In genomic region chr4:4677825-4678522, GRCh38 we compare ENCODE assay signal across 8 cellular contexts.
DNase-seq lines count a peak whose midpoint lies in the region; ATAC-seq, FAIRE-seq and TF ChIP-seq lines count a peak whose summit lies in the region.

No MANE protein-coding gene starts in this region.

- no peak overlapping the region for H4K8ac ChIP-seq in H1 (ENCODE audit: extremely low read depth, insufficient read depth, low read length)

- peak overlapping the region; percentile 50 to 64 for H3K4me2 ChIP-seq in H1 (ENCODE audit: insufficient read depth in 1 of 2, low read depth in 2 of 2, low read length in 2 of 2)

- H3K23ac ChIP-seq in H1 (ENCODE audit: insufficient read length) = no peak overlapping the region

- H2BK120ac ChIP-seq in H1 (replicated peaks; ENCODE audit: low read depth, low read length) = no peak overlapping the region

- TF ChIP-seq POLR2A in H1 (IDR thresholded peaks at IDR 0.05; ENCODE audit: control extremely low read depth in 1 of 2, low read depth in 2 of 2, low read length in 2 of 2) (no peak), sigmoid colon (IDR thresholded peaks at IDR 0.05) (no peak)

- TF ChIP-seq CTCF in H1 (IDR thresholded peaks at IDR 0.05; ENCODE audit: control extremely low read depth in 1 of 3, insufficient read depth in 1 of 3, low read depth in 1 of 3, low read length in 3 of 3) (peak; percentile 75 to 93 (median 80)), nephron progenitor cell (IDR thresholded peaks at IDR 0.05) (peak; percentile 94), sigmoid colon (IDR thresholded peaks at IDR 0.05) (peak in 1 of 4 experiments; percentile 20)

- peaks cover 0 to 9% (median 2%) of the 10 kb centered on the region in 4 experiments; a peak in 4 of 7 replicates for H3K27me3 ChIP-seq in H1 (replicated peaks in 1 of 4; ENCODE audit: control insufficient read depth in 3 of 4, extremely low read depth in 1 of 4, insufficient read depth in 3 of 4, low read length in 3 of 4)
- no peaks in the 10 kb centered on the region for H3K27me3 ChIP-seq in sigmoid colon

- no peak overlapping the region for H4K5ac ChIP-seq in H1 (ENCODE audit: insufficient read length, low read depth, low read length)

- H4K20me1 ChIP-seq in H1 (replicated peaks in 1 of 2; ENCODE audit: control insufficient read depth in 1 of 2, insufficient read depth in 2 of 2, low read length in 2 of 2) = peaks cover 0 to 4% of the 10 kb centered on the region in 2 experiments

- no peak for TF ChIP-seq EP300 in H1 (IDR thresholded peaks at IDR 0.05; ENCODE audit: borderline replicate concordance in 1 of 2, low read depth in 2 of 2, low read length in 2 of 2)
- TF ChIP-seq EP300 in sigmoid colon (IDR thresholded peaks at IDR 0.05) = no peak

- no peak overlapping the region for H2BK12ac ChIP-seq in H1 (ENCODE audit: low read depth, low read length)

- H3K4me1 ChIP-seq in H1 (replicated peaks in 1 of 4; ENCODE audit: control insufficient read depth in 3 of 4, insufficient read depth in 4 of 4, low read length in 3 of 4) (peaks cover 0 to 11% (median 6%) of the 10 kb centered on the region in 4 experiments; a peak in 5 of 7 replicates), sigmoid colon (no peaks in the 10 kb centered on the region)

- no peak for ATAC-seq in GM19395 (IDR thresholded peaks at IDR 0.05; ENCODE audit: unreplicated experiment)
- no peak for ATAC-seq in activated CD4-positive, CD25-positive, alpha-beta regulatory T cell treated with anti-CD3 and anti-CD28 coated beads, Interleukin-2, amount 50 U/mL, for 24 hours

- no peaks in the 10 kb centered on the region for H3K9me3 ChIP-seq in H1 (ENCODE audit: insufficient read depth in 2 of 2, low read depth in 1 of 2, low read length in 1 of 2)
- H3K9me3 ChIP-seq in sigmoid colon = no peaks in the 10 kb centered on the region

- no peak overlapping the region for H3K9ac ChIP-seq in H1 (replicated peaks in 1 of 4; ENCODE audit: extremely low read depth in 1 of 4, low read depth in 3 of 4, low read length in 3 of 4)

- H3K9me3 Mint-ChIP-seq in nephron progenitor cell = no peaks in the 10 kb centered on the region

- H2BK20ac ChIP-seq in H1 (ENCODE audit: low read length) = no peak overlapping the region

- no peak overlapping the region for H2AK5ac ChIP-seq in H1 (ENCODE audit: low read depth, low read length)

- no peak overlapping the region for H3K4ac ChIP-seq in H1 (replicated peaks; ENCODE audit: insufficient read length, low read depth, low read length)

- POLR2A ChIA-PET in H1 (lab: Charles Lee; ENCODE audit: partially characterized antibody) = interaction anchor here (0.9 to 1.8 kb wide), 2 partner anchors 14 to 103 kb away, joined by 3 to 5 read pairs; no protein-coding TSS in a partner anchor

- H2BK5ac ChIP-seq in H1 (ENCODE audit: low read depth, low read length) = no peak overlapping the region

- H3K36me3 Mint-ChIP-seq in nephron progenitor cell (ENCODE audit: low read depth) = no peaks in the 10 kb centered on the region

- intact Hi-C loops in sigmoid colon (cut with DNase I) = no loop called here

- peak; percentile 88 to 91 for TF ChIP-seq RAD21 in H1 (IDR thresholded peaks at IDR 0.05 in 1 of 2, conservative IDR thresholded peaks at IDR 0.05 in 1 of 2; ENCODE audit: low read depth in 2 of 2, low read length in 2 of 2)

- no peak overlapping the region for H3K14ac ChIP-seq in H1 (ENCODE audit: insufficient read length)

- no peaks in the 10 kb centered on the region for H3K36me3 ChIP-seq in H1 (ENCODE audit: control insufficient read depth in 2 of 4, insufficient read depth in 4 of 4, low read length in 3 of 4)
- H3K36me3 ChIP-seq in sigmoid colon = no peaks in the 10 kb centered on the region

- peak overlapping the region; percentile 62 for H3K4me3 Mint-ChIP-seq in nephron progenitor cell

- H3K27ac ChIP-seq in H1 (ENCODE audit: low read depth, low read length) = no peak overlapping the region
- no peak overlapping the region for H3K27ac ChIP-seq in sigmoid colon

- H2AFZ ChIP-seq in H1 (ENCODE audit: low read length) = no peak overlapping the region

- H3K4me1 Mint-ChIP-seq in nephron progenitor cell = peaks cover 40% of the 10 kb centered on the region

- H3K27me3 Mint-ChIP-seq in nephron progenitor cell (ENCODE audit: low read depth, poor library complexity) = peaks cover 21% of the 10 kb centered on the region

- H3K4me3 ChIP-seq in H1 (ENCODE audit: extremely low read depth in 1 of 4, insufficient read depth in 2 of 4, low read depth in 3 of 4, low read length in 4 of 4) (peak overlapping the region in 1 of 4 experiments; percentile 11; a peak in 3 of 8 replicates), sigmoid colon (no peak overlapping the region)

- no peak overlapping the region for H3K56ac ChIP-seq in H1 (replicated peaks; ENCODE audit: insufficient read length, low read depth, low read length)

- H3K79me1 ChIP-seq in H1 (ENCODE audit: low read depth, low read length) = no peaks in the 10 kb centered on the region

- no peak overlapping the region for H3K18ac ChIP-seq in H1 (ENCODE audit: extremely low read depth, low read length)

- 37% methylated on average over 16 of the region's 16 CpGs; no CpG with 5 or more reads in 1 of the 2 experiments for WGBS in H1 (ENCODE audit: extremely low coverage in 1 of 2, insufficient coverage in 1 of 2, insufficient read length in 1 of 2, insufficient replicate concordance in 2 of 2, low coverage in 1 of 2, low lambda C conversion rate in 2 of 2, missing lambda C conversion rate in 1 of 2), 2 experiments
- 71 to 88% methylated on average over 16 of the region's 16 CpGs for WGBS in sigmoid colon, 2 donors

- H3K79me2 ChIP-seq in H1 (ENCODE audit: control insufficient read depth in 1 of 2, insufficient read depth in 2 of 2, low read length in 2 of 2) = no peaks in the 10 kb centered on the region

- no peak overlapping the region for H3K27ac Mint-ChIP-seq in nephron progenitor cell

- H2BK15ac ChIP-seq in H1 (ENCODE audit: low read length) = no peak overlapping the region

- H4K91ac ChIP-seq in H1 (replicated peaks; ENCODE audit: insufficient read length, low read length) = no peak overlapping the region

- CTCF ChIA-PET in H1 (lab: Charles Lee; ENCODE audit: partially characterized antibody) = interaction anchor here (0.5 to 7.2 kb wide), 51 partner anchors 8 to 1258 kb away, joined by 3 to 61 read pairs (median 4); partner anchors contain the start of gene STX18

- peak; percentile 66 for FAIRE-seq in H1 (lab: Jason Lieb, UNC)

- peaks cover 4% of the 10 kb centered on the region; the same call in 1 of the 2 replicates for H3K23me2 ChIP-seq in H1 (ENCODE audit: low read depth, low read length)

- DNase-seq in EH (ENCODE audit: low read depth) = peak; percentile 73
- DNase-seq in LHCN-M2 (ENCODE audit: low read depth) = peak; percentile 22
- DNase-seq in H1 (ENCODE audit: low read depth in 1 of 2, low spot score in 2 of 2) = peak in 1 of 2 experiments; percentile 70
- peak; percentile 54 for DNase-seq in nephron progenitor cell
- DNase-seq in activated CD8-positive, alpha-beta memory T cell treated with anti-CD3 and anti-CD28 coated beads, Interleukin-2, amount 50 U/mL, for 48 hours = no peak
- no peak for DNase-seq in sigmoid colon

TF ChIP-seq in H1, 55 proteins besides CTCF, POLR2A, EP300 and RAD21:
- peak; percentile 81 for TF ChIP-seq CEBPB (IDR thresholded peaks at IDR 0.05; ENCODE audit: low read depth, low read length)
- no peak for TF ChIP-seq RXRA (IDR thresholded peaks at IDR 0.05; ENCODE audit: insufficient read depth, low read depth, low read length)
- TF ChIP-seq ASH2L (IDR thresholded peaks at IDR 0.05; ENCODE audit: low read length) = peak; percentile 31
- TF ChIP-seq CHD2 (IDR thresholded peaks at IDR 0.05; ENCODE audit: low read length) = no peak

Comparison
In these comparisons a context has a peak if more than half of its experiments do, and no peak if none do; other contexts are left out.
1. DNase-seq: peak in EH (single experiment), LHCN-M2 (single experiment) and nephron progenitor cell (single experiment); none in activated CD8-positive, alpha-beta memory T cell treated with anti-CD3 and anti-CD28 coated beads, Interleukin-2, amount 50 U/mL, for 48 hours (single experiment) and sigmoid colon (single experiment).